Comparison of ENCODE assay signal across 23 cellular contexts in genomic region chr1:93880731-93881130, GRCh38. TPM values are rescaled to one million over a fixed set of nuclear protein-coding genes. Genes with fewer than 3 reads are reported as not detected.
DNase-seq lines count a peak whose midpoint lies in the region; ATAC-seq, FAIRE-seq and TF ChIP-seq lines count a peak whose summit lies in the region.
"Had no signal": no experiment of that assay in that cellular context is flagged by ENCODE, and none has a peak within 500 bp of the region (broad histone marks: within the 10 kb centered on the region; RNA-seq: fewer than 3 reads in every experiment).

No MANE protein-coding gene starts in this region.

- peak overlapping the region in 1 of 2 experiments; percentile 1; a peak in 1 of 4 replicates for H4K8ac ChIP-seq in IMR-90 (ENCODE audit: low read depth in 2 of 2, low read length in 2 of 2)

- no peak overlapping the region for H3K56ac ChIP-seq in IMR-90 (ENCODE audit: extremely low read depth, insufficient read depth, low read length)

- no peak overlapping the region for H3K4ac ChIP-seq in IMR-90 (ENCODE audit: low read depth, low read length)

- no peak overlapping the region for H3K4me3 ChIP-seq in A549
- no peak overlapping the region for H3K4me3 ChIP-seq in CD4-positive, CD25-positive, alpha-beta regulatory T cell (ENCODE audit: low read depth, low read length)
- H3K4me3 ChIP-seq in IMR-90 (ENCODE audit: insufficient read depth, low read depth, low read length), result no peak overlapping the region
- H3K4me3 ChIP-seq in colonic mucosa, result no peak overlapping the region
- H3K4me3 ChIP-seq: esophagus squamous epithelium, gastroesophageal sphincter, neural progenitor cell, SJCRH30, thoracic aorta had no signal

- H3K9me3 ChIP-seq in A549, result no peaks in the 10 kb centered on the region
- H3K9me3 ChIP-seq in CD4-positive, CD25-positive, alpha-beta regulatory T cell (ENCODE audit: control insufficient read depth in 2 of 2, low read length in 2 of 2), result no peaks in the 10 kb centered on the region
- no peaks in the 10 kb centered on the region for H3K9me3 ChIP-seq in IMR-90 (ENCODE audit: control insufficient read depth, insufficient read depth, low read length)
- H3K9me3 ChIP-seq in colonic mucosa, result no peaks in the 10 kb centered on the region
- H3K9me3 ChIP-seq: esophagus squamous epithelium, gastroesophageal sphincter, left ventricle myocardium inferior, SJCRH30, thoracic aorta had no signal

- no peak overlapping the region for H2BK120ac ChIP-seq in IMR-90 (ENCODE audit: low read depth, low read length)

- in situ Hi-C loops in IMR-90 (cut with MboI; ENCODE audit: low sequenced_read_pairs), result loop anchor here (25.0 kb wide), 1 partner anchor 457 kb away; no protein-coding TSS in a partner anchor

- H3K4me2 ChIP-seq in A549 (peak overlapping the region; percentile 89; the same call in 1 of the 3 replicates), IMR-90 (ENCODE audit: low read depth, low read length) (no peak overlapping the region; the same call in 1 of the 2 replicates)
- H3K4me2 ChIP-seq: neural progenitor cell had no signal

- H2BK5ac ChIP-seq in IMR-90 (ENCODE audit: low read depth, low read length, poor library complexity, severe bottlenecking), result no peak overlapping the region

- H3K79me1 ChIP-seq in IMR-90 (ENCODE audit: low read depth in 1 of 2, low read length in 2 of 2), result peaks cover 11 to 32% of the 10 kb centered on the region in 2 experiments; a peak in 3 of 4 replicates

- no peak overlapping the region for H3K14ac ChIP-seq in IMR-90 (replicated peaks; ENCODE audit: low read depth, low read length)

- H4K5ac ChIP-seq in IMR-90 (ENCODE audit: low read depth, low read length), result no peak overlapping the region

- H3K27ac ChIP-seq in A549 (no peak overlapping the region), IMR-90 (ENCODE audit: insufficient read depth, low read length) (no peak overlapping the region), colonic mucosa (no peak overlapping the region)
- no peak overlapping the region for H3K27ac ChIP-seq in CD4-positive, CD25-positive, alpha-beta regulatory T cell (ENCODE audit: insufficient read depth, low read length, poor library complexity, severe bottlenecking)
- H3K27ac ChIP-seq: gastroesophageal sphincter, left ventricle myocardium inferior, neural progenitor cell, SJCRH30 had no signal

- intact Hi-C loops in IMR-90 (cut with micrococcal nuclease), result no loop called here
- intact Hi-C loops in colonic mucosa (cut with DNase I), result no loop called here

- CTCF ChIA-PET in A549 (lab: Yijun Ruan, JAX), result no interaction called here
- CTCF ChIA-PET in IMR-90 (lab: Yijun Ruan, JAX), result interaction anchor here (0.7 kb wide), 1 partner anchor 43 kb away, joined by 3 read pairs; no protein-coding TSS in a partner anchor

- BruUV-seq in IMR-90 (replicated peaks; lab: Mats Ljungman, UMichigan), result no TSS peak

- no peaks in the 10 kb centered on the region for H3K27me3 Mint-ChIP-seq in CD4-positive, CD25-positive, alpha-beta regulatory T cell
- no peaks in the 10 kb centered on the region for H3K27me3 Mint-ChIP-seq in naive B cell
- H3K27me3 Mint-ChIP-seq: activated CD4-positive, alpha-beta T cell treated with anti-CD3 and anti-CD28 coated beads, Interleukin-2, amount 10 ng/mL, durations not matched to agents 24 days and 14 days; dendritic cell treated with granulocyte-macrophage colony-stimulating factor and Interleukin-4, amounts not matched to agents 40 ng/mL and 50 ng/mL, for 4 days had no signal

- POLR2A ChIA-PET in A549 (lab: Yijun Ruan, JAX) (interaction anchor here (1.1 kb wide), 1 partner anchor 29 kb away, joined by 3 read pairs; the partner anchor contains the start of gene GCLM), IMR-90 (lab: Charles Lee; ENCODE audit: unreplicated experiment) (no interaction called here)

- no peak overlapping the region for H4K91ac ChIP-seq in IMR-90 (ENCODE audit: insufficient read depth, low read depth, low read length)

- TF ChIP-seq CTCF in A549 (IDR thresholded peaks at IDR 0.05), result no peak
- TF ChIP-seq CTCF in IMR-90 (conservative IDR thresholded peaks at IDR 0.05; ENCODE audit: low read depth, low read length), result no peak
- TF ChIP-seq CTCF in colonic mucosa (IDR thresholded peaks at IDR 0.05), result no peak

- H3K4me3 Mint-ChIP-seq in CD4-positive, CD25-positive, alpha-beta regulatory T cell, result peak overlapping the region; percentile 25 to 76 (median 48)
- H3K4me3 Mint-ChIP-seq in naive B cell, result peak overlapping the region in 5 of 8 donors; percentile 1 to 91 (median 32)
- H3K4me3 Mint-ChIP-seq: activated CD4-positive, alpha-beta T cell treated with anti-CD3 and anti-CD28 coated beads, Interleukin-2, amount 10 ng/mL, durations not matched to agents 24 days and 14 days; dendritic cell treated with granulocyte-macrophage colony-stimulating factor and Interleukin-4, amounts not matched to agents 40 ng/mL and 50 ng/mL, for 4 days had no signal

- no peak overlapping the region for H3K9ac ChIP-seq in IMR-90 (ENCODE audit: low read depth, low read length)
- no peak overlapping the region for H3K9ac ChIP-seq in colonic mucosa (ENCODE audit: low read depth in 2 of 2, low read length in 2 of 2)
- H3K9ac ChIP-seq: neural progenitor cell had no signal

- H3K36me3 ChIP-seq in CD4-positive, CD25-positive, alpha-beta regulatory T cell (ENCODE audit: control insufficient read depth, insufficient read depth, low read length), result peaks cover 13% of the 10 kb centered on the region
- peaks cover 11% of the 10 kb centered on the region for H3K36me3 ChIP-seq in IMR-90 (ENCODE audit: control insufficient read depth, insufficient read depth, low read length)
- H3K36me3 ChIP-seq in colonic mucosa, result no peaks in the 10 kb centered on the region

- no peaks in the 10 kb centered on the region for H3K27me3 ChIP-seq in CD4-positive, CD25-positive, alpha-beta regulatory T cell (ENCODE audit: control insufficient read depth, insufficient read depth, low read length)
- H3K27me3 ChIP-seq in IMR-90 (ENCODE audit: control insufficient read depth, insufficient read depth, low read length) (no peaks in the 10 kb centered on the region), colonic mucosa (no peaks in the 10 kb centered on the region)
- H3K27me3 ChIP-seq: esophagus squamous epithelium, gastroesophageal sphincter, neural progenitor cell, SJCRH30 had no signal

- FAIRE-seq in A549 (lab: Jason Lieb, UNC), result no peak

- TF ChIP-seq POLR2A in A549 (IDR thresholded peaks at IDR 0.05; ENCODE audit: low read length) (no peak), IMR-90 (IDR thresholded peaks at IDR 0.05; ENCODE audit: low read depth, low read length) (no peak)

- H3K9me3 Mint-ChIP-seq in CD4-positive, CD25-positive, alpha-beta regulatory T cell, result peaks cover 0 to 2% (median 0%) of the 10 kb centered on the region in 7 donors
- no peaks in the 10 kb centered on the region for H3K9me3 Mint-ChIP-seq in naive B cell
- H3K9me3 Mint-ChIP-seq: activated CD4-positive, alpha-beta T cell treated with anti-CD3 and anti-CD28 coated beads, Interleukin-2, amount 10 ng/mL, durations not matched to agents 24 days and 14 days; dendritic cell treated with granulocyte-macrophage colony-stimulating factor and Interleukin-4, amounts not matched to agents 40 ng/mL and 50 ng/mL, for 4 days; neural progenitor cell had no signal

- no peak overlapping the region for H2BK20ac ChIP-seq in IMR-90 (ENCODE audit: low read depth, low read length)

- H3K18ac ChIP-seq in IMR-90 (ENCODE audit: low read depth, low read length), result no peak overlapping the region

- H3K36me3 Mint-ChIP-seq in CD4-positive, CD25-positive, alpha-beta regulatory T cell, result peaks cover 14% of the 10 kb centered on the region
- H3K36me3 Mint-ChIP-seq in naive B cell, result peaks cover 11 to 12% of the 10 kb centered on the region in 2 donors

- no peak overlapping the region for H2AK9ac ChIP-seq in IMR-90 (replicated peaks; ENCODE audit: low read depth, low read length, poor library complexity)

- peak overlapping the region; percentile 8 to 89 (median 71) for H3K27ac Mint-ChIP-seq in CD4-positive, CD25-positive, alpha-beta regulatory T cell
- peak overlapping the region in 1 of 6 donors; percentile 39 for H3K27ac Mint-ChIP-seq in naive B cell
- H3K27ac Mint-ChIP-seq: activated CD4-positive, alpha-beta T cell treated with anti-CD3 and anti-CD28 coated beads, Interleukin-2, amount 10 ng/mL, durations not matched to agents 24 days and 14 days; dendritic cell treated with granulocyte-macrophage colony-stimulating factor and Interleukin-4, amounts not matched to agents 40 ng/mL and 50 ng/mL, for 4 days; neural progenitor cell had no signal

- DNase-seq in A549 (ENCODE audit: low read depth in 1 of 2, low spot score in 1 of 2) (no peak), IMR-90 (peak; percentile 60), naive B cell (no peak), colonic mucosa (no peak), SKM-1 treated with dmso at 0.1 percent for 144 hours (lab: John Stamatoyannopoulos, UW; ENCODE audit: unreplicated experiment) (no peak)
- DNase-seq in CD4-positive, CD25-positive, alpha-beta regulatory T cell, result no peak
- DNase-seq: activated effector memory CD4-positive, alpha-beta T cell treated with Interleukin-2 at 50 U/mL for 16 hours; DMS79; esophagus squamous epithelium; hypothalamus; left ventricle myocardium inferior; NCI-H1092; NCI-H2029; NCI-H526 treated with DMSO at 0.1 percent for 48 hours; SJCRH30; stimulated activated naive CD8-positive, alpha-beta T cell treated with anti-CD3 and anti-CD28 coated beads, Interleukin-15, Interleukin-2, amounts not matched to agents 100 U/mL and 50 U/mL, for 24 hours had no signal

- H3K23ac ChIP-seq in IMR-90 (ENCODE audit: low read depth, low read length), result no peak overlapping the region

- no peak overlapping the region for H2BK15ac ChIP-seq in IMR-90 (ENCODE audit: low read depth, low read length)

- H3K9me1 ChIP-seq in IMR-90 (ENCODE audit: insufficient read depth, low read length), result no peaks in the 10 kb centered on the region; the same call in 1 of the 2 replicates

- dilution Hi-C loops in IMR-90 (cut with HindIII; ENCODE audit: low sequenced_read_pairs, unreplicated experiment), result no loop called here

- no peak for ATAC-seq in A549
- no peak for ATAC-seq in CD4-positive, CD25-positive, alpha-beta regulatory T cell (ENCODE audit: low read depth in 2 of 2)
- ATAC-seq in IMR-90 (ENCODE audit: low read depth), result no peak
- ATAC-seq in naive B cell (ENCODE audit: low read depth in 2 of 2), result no peak
- ATAC-seq in HG02840 (IDR thresholded peaks at IDR 0.05; ENCODE audit: low FRiP score, unreplicated experiment), result no peak
- ATAC-seq: gastroesophageal sphincter; sciatic nerve; stimulated activated naive CD8-positive, alpha-beta T cell treated with anti-CD3 and anti-CD28 coated beads, Interleukin-15, Interleukin-2, amounts not matched to agents 100 U/mL and 50 U/mL, for 24 hours had no signal

- H2AFZ ChIP-seq in IMR-90 (replicated peaks; ENCODE audit: low read length, poor library complexity), result no peak overlapping the region
- H2AFZ ChIP-seq: neural progenitor cell had no signal

- no peak for TF ChIP-seq EP300 in A549 (IDR thresholded peaks at IDR 0.05)

- peaks cover 43% of the 10 kb centered on the region for H3K4me1 ChIP-seq in A549
- peaks cover 33% of the 10 kb centered on the region for H3K4me1 ChIP-seq in CD4-positive, CD25-positive, alpha-beta regulatory T cell (ENCODE audit: control insufficient read depth, insufficient read depth, low read length, poor library complexity, severe bottlenecking)
- no peaks in the 10 kb centered on the region; the same call in 1 of the 2 replicates for H3K4me1 ChIP-seq in IMR-90 (ENCODE audit: control insufficient read depth, insufficient read depth, low read length)
- H3K4me1 ChIP-seq in colonic mucosa, result peaks cover 11% of the 10 kb centered on the region
- H3K4me1 ChIP-seq: SJCRH30 had no signal

- peaks cover 17 to 41% (median 30%) of the 10 kb centered on the region in 4 donors for H3K4me1 Mint-ChIP-seq in CD4-positive, CD25-positive, alpha-beta regulatory T cell
- H3K4me1 Mint-ChIP-seq in naive B cell, result peaks cover 23 to 42% (median 27%) of the 10 kb centered on the region in 3 donors

- no peak for TF ChIP-seq RAD21 in A549 (conservative IDR thresholded peaks at IDR 0.05 in 1 of 2, IDR thresholded peaks at IDR 0.05 in 1 of 2)
- TF ChIP-seq RAD21 in IMR-90 (IDR thresholded peaks at IDR 0.05; ENCODE audit: low read length), result no peak

- H4K20me1 ChIP-seq in IMR-90 (ENCODE audit: insufficient read depth, low read length), result no peaks in the 10 kb centered on the region

- 79% methylated on average over 2 of the region's 2 CpGs for WGBS in A549 (ENCODE audit: missing lambda C conversion rate)
- 100% methylated on average over 1 of the region's 2 CpGs; no CpG with 5 or more reads in 1 of the 2 experiments for WGBS in IMR-90 (ENCODE audit: extremely low coverage in 2 of 2, insufficient read length in 1 of 2), 2 experiments

- H2AK5ac ChIP-seq in IMR-90 (ENCODE audit: low read depth, low read length), result no peak overlapping the region

RNA-seq across cellular contexts. Expression of gene DNTTIP2, which starts 1.7 kb away (rescaled TPM):
- polyA plus RNA-seq in A549 (2011; rRNA removed) (41.5 and 45.7 TPM in 2 replicates), A549 (2017; fragmentation: RNase III; extraction: RNeasy Plus Mini Kit Qiagen cat#74134 plus additional on column Dnase treatment) (39.1 to 42.0 TPM (median 40.6 TPM) in 3 replicates), IMR-90 (2012; rRNA removed) (13.8 and 14.2 TPM in 2 replicates), naive B cell (ENCODE audit: low read depth in 6 of 6) (10 to 100 TPM; 71.1 to 87.9 (median 83.6) TPM)
- 5.4 and 7.7 TPM in 2 replicates for polyA plus RNA-seq in A549 (2012; cell fraction: cytosol; rRNA removed)
- 7.1 and 7.9 TPM in 2 replicates for polyA plus RNA-seq in A549 (2012; cell fraction: nucleus; rRNA removed)
- polyA minus RNA-seq in A549 (2011; rRNA and poly(A)+ RNA removed), result 18.8 and 19.2 TPM in 2 replicates
- 77.0 TPM for total RNA-seq in CD4-positive, CD25-positive, alpha-beta regulatory T cell
- 10 to 100 TPM; 70.4 to 87.2 (median 73.1) TPM for polyA plus RNA-seq in CD4-positive, CD25-positive, alpha-beta regulatory T cell
- total RNA-seq in IMR-90 (2012; rRNA removed) (24.4 and 35.8 TPM in 2 replicates), colonic mucosa (10 to 100 TPM; 36.1 to 36.4 TPM)
- polyA plus RNA-seq in IMR-90 (2012; cell fraction: cytosol; rRNA removed), result 1.0 and 2.3 TPM in 2 replicates
- polyA plus RNA-seq in IMR-90 (2012; cell fraction: nucleus; rRNA removed; ENCODE audit: low replicate concordance), result 2.2 and 14.4 TPM in 2 replicates

RNA-seq across cellular contexts. Expression of gene GCLM, which starts 28.5 kb away (rescaled TPM):
- polyA plus RNA-seq in A549 (2011; rRNA removed) (160 and 163 TPM in 2 replicates), A549 (2017; fragmentation: RNase III; extraction: RNeasy Plus Mini Kit Qiagen cat#74134 plus additional on column Dnase treatment) (90.2 to 100 TPM (median 92.3 TPM) in 3 replicates), IMR-90 (2012; rRNA removed) (10.8 and 15.5 TPM in 2 replicates), naive B cell (ENCODE audit: low read depth in 6 of 6) (10 to 100 TPM in 2 of 6 donors, 1 to 10 TPM in 4; 5.9 to 13.6 (median 9.7) TPM)
- 41.0 and 50.0 TPM in 2 replicates for polyA plus RNA-seq in A549 (2012; cell fraction: cytosol; rRNA removed)
- polyA plus RNA-seq in A549 (2012; cell fraction: nucleus; rRNA removed), result 15.8 and 16.0 TPM in 2 replicates
- 63.5 and 66.8 TPM in 2 replicates for polyA minus RNA-seq in A549 (2011; rRNA and poly(A)+ RNA removed)
- total RNA-seq in CD4-positive, CD25-positive, alpha-beta regulatory T cell, result 5.5 TPM
- polyA plus RNA-seq in CD4-positive, CD25-positive, alpha-beta regulatory T cell, result 10 to 100 TPM in 1 of 4 donors, 1 to 10 TPM in 3; 7.0 to 17.3 (median 9.0) TPM
- total RNA-seq in IMR-90 (2012; rRNA removed) (18.3 and 20.1 TPM in 2 replicates), colonic mucosa (10 to 100 TPM; 17.7 to 19.4 TPM)
- 2.3 and 2.5 TPM in 2 replicates for polyA plus RNA-seq in IMR-90 (2012; cell fraction: cytosol; rRNA removed)
- 1.9 and 12.3 TPM in 2 replicates for polyA plus RNA-seq in IMR-90 (2012; cell fraction: nucleus; rRNA removed; ENCODE audit: low replicate concordance)
